17 cellular contexts compared by ENCODE assay signal in genomic region chr6:144782634-144783033, GRCh38.
DNase-seq lines count a peak whose midpoint lies in the region; ATAC-seq and TF ChIP-seq lines count a peak whose summit lies in the region.
"Had no signal": no experiment of that assay in that cellular context is flagged by ENCODE, and none has a peak within 500 bp of the region (broad histone marks: within the 10 kb centered on the region; RNA-seq: fewer than 3 reads in every experiment).

No MANE protein-coding gene starts in this region.

- CTCF ChIA-PET in activated CD4-positive, alpha-beta T cell treated with anti-CD3 and anti-CD28 coated beads for 36 hours (lab: Charles Lee) = interaction anchor here (0.7 to 1.4 kb wide), 4 partner anchors 13 to 581 kb away, joined by 3 read pairs; no protein-coding TSS in a partner anchor

- peak; percentile 28 for DNase-seq in activated CD4-positive, alpha-beta T cell treated with anti-CD3 and anti-CD28 coated beads for 36 hours
- no peak for DNase-seq in activated CD4-positive, alpha-beta T cell treated with anti-CD3 and anti-CD28 coated beads for 1 hour
- DNase-seq in activated T-cell treated with anti-CD3 and anti-CD28 coated beads, Interleukin-2, amount 50 U/mL, for 72 hours = peak; percentile 4 to 15
- DNase-seq in activated T-cell treated with anti-CD3 and anti-CD28 coated beads, Interleukin-2, amount 50 U/mL, for 24 hours = no peak
- DNase-seq in putamen (ENCODE audit: low spot score) (peak; percentile 43), omental fat pad (ENCODE audit: low spot score) (no peak), iPS-NIHi7 (ENCODE audit: extremely low spot score) (no peak)
- DNase-seq: 8988T, DND-41, HFFc6, NCI-H1092 treated with DMSO at 0.1 percent for 48 hours, NCI-H146, NCI-H2029 treated with DMSO at 0.1 percent for 48 hours, NCI-H2171, Peyer's patch had no signal

- no peak for TF ChIP-seq CTCF in omental fat pad (IDR thresholded peaks at IDR 0.05)

- peaks cover 13% of the 10 kb centered on the region for H3K36me3 Mint-ChIP-seq in activated CD4-positive, alpha-beta T cell treated with anti-CD3 and anti-CD28 coated beads for 36 hours (ENCODE audit: low read depth)
- no peaks in the 10 kb centered on the region for H3K36me3 Mint-ChIP-seq in activated T-cell treated with anti-CD3 and anti-CD28 coated beads, Interleukin-2, amount 50 U/mL, for 72 hours (ENCODE audit: insufficient read depth in 2 of 2)
- peaks cover 40% of the 10 kb centered on the region for H3K36me3 Mint-ChIP-seq in activated T-cell treated with anti-CD3 and anti-CD28 coated beads, Interleukin-2, amount 50 U/mL, for 24 hours (ENCODE audit: low read depth)

- H3K9me3 Mint-ChIP-seq in activated CD4-positive, alpha-beta T cell treated with anti-CD3 and anti-CD28 coated beads for 36 hours (ENCODE audit: low read depth) = no peaks in the 10 kb centered on the region
- H3K9me3 Mint-ChIP-seq in activated T-cell treated with anti-CD3 and anti-CD28 coated beads, Interleukin-2, amount 50 U/mL, for 72 hours = no peaks in the 10 kb centered on the region
- no peaks in the 10 kb centered on the region for H3K9me3 Mint-ChIP-seq in activated T-cell treated with anti-CD3 and anti-CD28 coated beads, Interleukin-2, amount 50 U/mL, for 24 hours
- H3K9me3 Mint-ChIP-seq: CD14-positive monocyte, HFFc6 had no signal

- no peak overlapping the region for H3K4me3 Mint-ChIP-seq in activated CD4-positive, alpha-beta T cell treated with anti-CD3 and anti-CD28 coated beads for 36 hours
- no peak overlapping the region for H3K4me3 Mint-ChIP-seq in activated T-cell treated with anti-CD3 and anti-CD28 coated beads, Interleukin-2, amount 50 U/mL, for 72 hours
- H3K4me3 Mint-ChIP-seq in activated T-cell treated with anti-CD3 and anti-CD28 coated beads, Interleukin-2, amount 50 U/mL, for 24 hours = no peak overlapping the region
- H3K4me3 Mint-ChIP-seq: CD14-positive monocyte, HFFc6 had no signal

- ATAC-seq in activated CD4-positive, alpha-beta T cell treated with anti-CD3 and anti-CD28 coated beads for 36 hours = peak; percentile 70
- peak; percentile 43 to 79 for ATAC-seq in activated T-cell treated with anti-CD3 and anti-CD28 coated beads, Interleukin-2, amount 50 U/mL, for 72 hours (replicated peaks in 1 of 2)
- peak; percentile 49 for ATAC-seq in HG02884 (IDR thresholded peaks at IDR 0.05; ENCODE audit: unreplicated experiment)
- no peak for ATAC-seq in omental fat pad (ENCODE audit: low FRiP score)

- H3K27me3 Mint-ChIP-seq in activated CD4-positive, alpha-beta T cell treated with anti-CD3 and anti-CD28 coated beads for 36 hours = no peaks in the 10 kb centered on the region
- no peaks in the 10 kb centered on the region for H3K27me3 Mint-ChIP-seq in activated T-cell treated with anti-CD3 and anti-CD28 coated beads, Interleukin-2, amount 50 U/mL, for 72 hours (ENCODE audit: low read depth)
- no peaks in the 10 kb centered on the region for H3K27me3 Mint-ChIP-seq in activated T-cell treated with anti-CD3 and anti-CD28 coated beads, Interleukin-2, amount 50 U/mL, for 24 hours

- H3K27ac Mint-ChIP-seq in activated CD4-positive, alpha-beta T cell treated with anti-CD3 and anti-CD28 coated beads for 36 hours = no peak overlapping the region
- no peak overlapping the region for H3K27ac Mint-ChIP-seq in activated T-cell treated with anti-CD3 and anti-CD28 coated beads, Interleukin-2, amount 50 U/mL, for 72 hours
- H3K27ac Mint-ChIP-seq in activated T-cell treated with anti-CD3 and anti-CD28 coated beads, Interleukin-2, amount 50 U/mL, for 24 hours = no peak overlapping the region
- H3K27ac Mint-ChIP-seq: HFFc6 had no signal

- peaks cover 2% of the 10 kb centered on the region for H3K4me1 Mint-ChIP-seq in activated CD4-positive, alpha-beta T cell treated with anti-CD3 and anti-CD28 coated beads for 36 hours
- H3K4me1 Mint-ChIP-seq in activated T-cell treated with anti-CD3 and anti-CD28 coated beads, Interleukin-2, amount 50 U/mL, for 72 hours (ENCODE audit: low read depth) = no peaks in the 10 kb centered on the region
- peaks cover 3% of the 10 kb centered on the region for H3K4me1 Mint-ChIP-seq in activated T-cell treated with anti-CD3 and anti-CD28 coated beads, Interleukin-2, amount 50 U/mL, for 24 hours (ENCODE audit: low read depth)

- POLR2A ChIA-PET in activated CD4-positive, alpha-beta T cell treated with anti-CD3 and anti-CD28 coated beads for 36 hours (lab: Charles Lee) = interaction anchor here (0.6 kb wide), 1 partner anchor 26 kb away, joined by 3 read pairs; no protein-coding TSS in a partner anchor

- intact Hi-C loops in activated CD4-positive, alpha-beta T cell treated with anti-CD3 and anti-CD28 coated beads for 36 hours (cut with DNase I, micrococcal nuclease) = loop anchor here in 1 of 2 experiments (10.0 kb wide), 1 partner anchor 198 kb away; no protein-coding TSS in a partner anchor

Comparison
In these comparisons a context has a peak if more than half of its experiments do, and no peak if none do; other contexts are left out.
1. DNase-seq: peak in activated CD4-positive, alpha-beta T cell treated with anti-CD3 and anti-CD28 coated beads for 36 hours (single experiment), activated T-cell treated with anti-CD3 and anti-CD28 coated beads, Interleukin-2, amount 50 U/mL, for 72 hours (2 of 2) and putamen (single experiment); none in activated CD4-positive, alpha-beta T cell treated with anti-CD3 and anti-CD28 coated beads for 1 hour (single experiment), activated T-cell treated with anti-CD3 and anti-CD28 coated beads, Interleukin-2, amount 50 U/mL, for 24 hours (single experiment), omental fat pad (single experiment) and iPS-NIHi7 (single experiment).